In the genomic region with DNA sequence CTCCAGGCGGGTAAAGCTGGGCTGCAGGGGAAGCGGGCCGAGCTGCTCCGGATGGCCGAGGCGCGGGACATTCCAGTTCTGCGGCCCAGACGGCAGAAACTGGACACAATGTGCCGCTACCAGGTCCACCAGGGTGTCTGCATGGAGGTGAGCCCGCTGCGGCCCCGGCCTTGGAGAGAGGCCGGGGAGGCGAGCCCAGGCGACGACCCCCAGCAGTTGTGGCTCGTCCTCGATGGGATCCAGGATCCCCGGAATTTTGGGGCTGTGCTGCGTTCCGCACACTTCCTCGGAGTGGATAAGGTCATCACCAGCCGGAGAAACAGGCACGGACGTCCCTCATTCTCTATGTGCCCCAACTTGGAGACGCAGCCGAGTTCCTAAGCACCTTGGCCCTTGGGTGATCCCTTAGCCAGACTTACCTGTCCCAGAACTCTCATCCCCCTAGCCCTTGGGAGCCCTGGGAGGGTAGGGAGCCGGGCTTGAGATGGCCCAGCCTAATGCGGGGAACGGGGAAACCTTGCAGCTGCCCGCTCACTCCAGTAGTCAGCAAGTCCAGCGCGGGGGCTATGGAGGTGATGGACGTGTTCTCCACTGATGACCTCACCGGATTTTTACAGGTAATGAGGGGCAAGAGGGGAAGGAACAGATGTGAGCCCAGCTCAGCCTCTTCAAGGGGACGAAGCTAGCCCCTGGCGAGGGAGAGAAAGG, we compare ENCODE assay signal across 8 cellular contexts. TPM values are rescaled to one million over a fixed set of nuclear protein-coding genes. Genes with fewer than 3 reads are reported as not detected.
DNase-seq lines count a peak whose midpoint lies in the region; ATAC-seq and TF ChIP-seq lines count a peak whose summit lies in the region.

No MANE protein-coding gene starts in this region.

- peaks cover 27% of the 10 kb centered on the region for H3K4me1 ChIP-seq in CD4-positive, CD25-positive, alpha-beta regulatory T cell (ENCODE audit: control insufficient read depth, insufficient read depth, low read length, poor library complexity, severe bottlenecking)
- peaks cover 18% of the 10 kb centered on the region for H3K4me1 ChIP-seq in HAP-1
- peaks cover 5% of the 10 kb centered on the region for H3K4me1 ChIP-seq in RWPE2 (ENCODE audit: insufficient read depth, poor library complexity, severe bottlenecking)
- peaks cover 9% of the 10 kb centered on the region for H3K4me1 ChIP-seq in ectodermal cell (ENCODE audit: control insufficient read depth, insufficient read depth, low read length)
- H3K4me1 ChIP-seq in mesodermal cell (ENCODE audit: control insufficient read depth, insufficient read depth, low read length, poor library complexity, severe bottlenecking), result peaks cover 13% of the 10 kb centered on the region
- H3K4me1 ChIP-seq in upper lobe of left lung, result peaks cover 18 to 30% (median 22%) of the 10 kb centered on the region in 4 donors

- H3K4me3 ChIP-seq in CD4-positive, CD25-positive, alpha-beta regulatory T cell (ENCODE audit: low read depth, low read length), result peak overlapping the region; percentile 85
- H3K4me3 ChIP-seq in HAP-1 (peak overlapping the region; percentile 89), RWPE2 (ENCODE audit: severe bottlenecking) (peak overlapping the region; percentile 78), ectodermal cell (ENCODE audit: insufficient read depth, low read depth, low read length) (peak overlapping the region; percentile 86), mesodermal cell (ENCODE audit: extremely low read depth, insufficient read depth, low read length, poor library complexity, severe bottlenecking) (peak overlapping the region; percentile 63), upper lobe of left lung (peak overlapping the region; percentile 82 to 100 (median 96))

- in situ Hi-C loops in HAP-1 (cut with MboI; ENCODE audit: low sequenced_read_pairs), result loop anchor here (25.0 kb wide), 2 partner anchors 635 to 760 kb away; no protein-coding TSS in a partner anchor

- no peaks in the 10 kb centered on the region for H3K36me3 Mint-ChIP-seq in CD4-positive, CD25-positive, alpha-beta regulatory T cell

- no peaks in the 10 kb centered on the region for H3K36me3 ChIP-seq in CD4-positive, CD25-positive, alpha-beta regulatory T cell (ENCODE audit: control insufficient read depth, insufficient read depth, low read length)
- H3K36me3 ChIP-seq in HAP-1 (replicated peaks), result peaks cover 9% of the 10 kb centered on the region; the same call in 1 of the 2 replicates
- H3K36me3 ChIP-seq in RWPE2 (ENCODE audit: low read depth), result no peaks in the 10 kb centered on the region
- no peaks in the 10 kb centered on the region for H3K36me3 ChIP-seq in ectodermal cell (ENCODE audit: control insufficient read depth, insufficient read depth, low read length)
- H3K36me3 ChIP-seq in mesodermal cell (ENCODE audit: control insufficient read depth, insufficient read depth, low read length), result peaks cover 10% of the 10 kb centered on the region
- H3K36me3 ChIP-seq in upper lobe of left lung, result no peaks in the 10 kb centered on the region

- peak in 1 of 2 donors; percentile 9 for ATAC-seq in CD4-positive, CD25-positive, alpha-beta regulatory T cell (ENCODE audit: low read depth in 2 of 2)
- ATAC-seq in RWPE2 (ENCODE audit: low read depth) (peak; percentile 20), upper lobe of left lung (ENCODE audit: low FRiP score in 2 of 2) (peak; percentile 0 to 18), GM18858 (IDR thresholded peaks at IDR 0.05; ENCODE audit: unreplicated experiment) (no peak), GM18909 (IDR thresholded peaks at IDR 0.05; ENCODE audit: poor library complexity, unreplicated experiment) (no peak)

- H3K9me3 Mint-ChIP-seq in CD4-positive, CD25-positive, alpha-beta regulatory T cell, result peaks cover 0 to 2% (median 0%) of the 10 kb centered on the region in 7 donors

- no peak for TF ChIP-seq EP300 in upper lobe of left lung (IDR thresholded peaks at IDR 0.05)

- H3K27ac Mint-ChIP-seq in CD4-positive, CD25-positive, alpha-beta regulatory T cell, result peak overlapping the region in 2 of 3 donors; percentile 69 to 97

- H3K4me3 Mint-ChIP-seq in CD4-positive, CD25-positive, alpha-beta regulatory T cell, result peak overlapping the region; percentile 83 to 96 (median 94)

- peak overlapping the region; percentile 77 for H3K27ac ChIP-seq in CD4-positive, CD25-positive, alpha-beta regulatory T cell (ENCODE audit: insufficient read depth, low read length, poor library complexity, severe bottlenecking)
- peak overlapping the region; percentile 42 for H3K27ac ChIP-seq in RWPE2 (ENCODE audit: poor library complexity, severe bottlenecking)
- H3K27ac ChIP-seq in ectodermal cell (ENCODE audit: insufficient read depth, low read depth, low read length, poor library complexity, severe bottlenecking), result no peak overlapping the region
- H3K27ac ChIP-seq in mesodermal cell (ENCODE audit: low read depth, low read length, severe bottlenecking), result peak overlapping the region; percentile 65
- H3K27ac ChIP-seq in upper lobe of left lung, result peak overlapping the region; percentile 77 to 89 (median 85)

- H3K27me3 ChIP-seq in CD4-positive, CD25-positive, alpha-beta regulatory T cell (ENCODE audit: control insufficient read depth, insufficient read depth, low read length), result no peaks in the 10 kb centered on the region
- H3K27me3 ChIP-seq in HAP-1 (ENCODE audit: low read depth) (no peaks in the 10 kb centered on the region), RWPE2 (ENCODE audit: insufficient read depth, poor library complexity, severe bottlenecking) (no peaks in the 10 kb centered on the region), ectodermal cell (ENCODE audit: control insufficient read depth, insufficient read depth, low read length, poor library complexity, severe bottlenecking) (peaks cover 10% of the 10 kb centered on the region), upper lobe of left lung (no peaks in the 10 kb centered on the region)

- TF ChIP-seq POLR2A in upper lobe of left lung (IDR thresholded peaks at IDR 0.05), result no peak

- peak in 1 of 3 donors; percentile 35 for DNase-seq in CD4-positive, CD25-positive, alpha-beta regulatory T cell
- DNase-seq in HAP-1 (ENCODE audit: low spot score in 2 of 2) (peak in 1 of 2 experiments; percentile 30), RWPE2 (ENCODE audit: low spot score) (peak; percentile 61), upper lobe of left lung (no peak)

- H3K27me3 Mint-ChIP-seq in CD4-positive, CD25-positive, alpha-beta regulatory T cell, result no peaks in the 10 kb centered on the region

- WGBS in ectodermal cell, 2 experiments, result 1 to 2% methylated on average over 38 of the region's 38 CpGs
- whole genome bisulfite sequencing in mesodermal cell (ENCODE audit: insufficient coverage in 2 of 2), 2 experiments, result 1 to 2% methylated on average over 33 to 35 of the region's 38 CpGs
- WGBS in upper lobe of left lung, 2 donors, result 4 to 7% methylated on average over 13 to 33 of the region's 38 CpGs

- no peaks in the 10 kb centered on the region for H3K9me3 ChIP-seq in CD4-positive, CD25-positive, alpha-beta regulatory T cell (ENCODE audit: control insufficient read depth in 2 of 2, low read length in 2 of 2)
- H3K9me3 ChIP-seq in HAP-1 (no peaks in the 10 kb centered on the region), RWPE2 (ENCODE audit: severe bottlenecking) (no peaks in the 10 kb centered on the region), ectodermal cell (ENCODE audit: control insufficient read depth, low read length) (no peaks in the 10 kb centered on the region), mesodermal cell (ENCODE audit: control insufficient read depth, low read length) (no peaks in the 10 kb centered on the region), upper lobe of left lung (no peaks in the 10 kb centered on the region)

- TF ChIP-seq CTCF in RWPE2 (IDR thresholded peaks at IDR 0.05; ENCODE audit: poor library complexity, severe bottlenecking), result no peak
- no peak for TF ChIP-seq CTCF in upper lobe of left lung (IDR thresholded peaks at IDR 0.05)

- H3K4me1 Mint-ChIP-seq in CD4-positive, CD25-positive, alpha-beta regulatory T cell, result peaks cover 4 to 48% (median 38%) of the 10 kb centered on the region in 4 donors

RNA-seq across cellular contexts. Expression of gene MRM1, which starts 0.8 kb away (rescaled TPM):
- 3.2 TPM for total RNA-seq in CD4-positive, CD25-positive, alpha-beta regulatory T cell
- polyA plus RNA-seq in CD4-positive, CD25-positive, alpha-beta regulatory T cell, result 1 to 10 TPM; 5.6 to 8.0 (median 7.4) TPM
- polyA plus RNA-seq in ectodermal cell (2013, experiment 1 of 4), result 2.4 TPM
- polyA plus RNA-seq in ectodermal cell (2013, experiment 2 of 4), result 2.3 TPM
- 2.4 TPM for polyA plus RNA-seq in ectodermal cell (2013, experiment 3 of 4)
- 2.1 TPM for polyA plus RNA-seq in ectodermal cell (2013, experiment 4 of 4)
- 2.0 TPM for polyA plus RNA-seq in mesodermal cell (2013, experiment 1 of 2)
- 1.1 TPM for polyA plus RNA-seq in mesodermal cell (2013, experiment 2 of 2)
- 1 to 10 TPM; 3.1 to 9.4 (median 8.1) TPM for total RNA-seq in upper lobe of left lung

RNA-seq across cellular contexts. Expression of gene DHRS11, which starts 10.5 kb away (rescaled TPM):
- total RNA-seq in CD4-positive, CD25-positive, alpha-beta regulatory T cell, result 4.7 TPM
- 1 to 10 TPM; 3.3 to 5.5 (median 4.7) TPM for polyA plus RNA-seq in CD4-positive, CD25-positive, alpha-beta regulatory T cell
- 32.5 TPM for polyA plus RNA-seq in ectodermal cell (2013, experiment 1 of 4)
- polyA plus RNA-seq in ectodermal cell (2013, experiment 2 of 4), result 27.0 TPM
- polyA plus RNA-seq in ectodermal cell (2013, experiment 3 of 4), result 24.3 TPM
- 26.6 TPM for polyA plus RNA-seq in ectodermal cell (2013, experiment 4 of 4)
- polyA plus RNA-seq in mesodermal cell (2013, experiment 1 of 2), result 11.3 TPM
- polyA plus RNA-seq in mesodermal cell (2013, experiment 2 of 2), result 7.2 TPM
- total RNA-seq in upper lobe of left lung, result 1 to 10 TPM; 3.6 to 7.5 (median 4.9) TPM

RNA-seq across cellular contexts. Expression of gene GGNBP2, which starts 57.5 kb away (rescaled TPM):
- 144 TPM for total RNA-seq in CD4-positive, CD25-positive, alpha-beta regulatory T cell
- polyA plus RNA-seq in CD4-positive, CD25-positive, alpha-beta regulatory T cell, result 10 to 100 TPM; 45.9 to 60.0 (median 53.0) TPM
- polyA plus RNA-seq in ectodermal cell (2013, experiment 1 of 4), result 62.0 TPM
- 65.5 TPM for polyA plus RNA-seq in ectodermal cell (2013, experiment 2 of 4)
- 50.3 TPM for polyA plus RNA-seq in ectodermal cell (2013, experiment 3 of 4)
- polyA plus RNA-seq in ectodermal cell (2013, experiment 4 of 4), result 60.0 TPM
- polyA plus RNA-seq in mesodermal cell (2013, experiment 1 of 2), result 73.7 TPM
- polyA plus RNA-seq in mesodermal cell (2013, experiment 2 of 2), result 77.7 TPM
- 100 to 1,000 TPM in 1 of 6 donors, 10 to 100 TPM in 5; 36.8 to 101 (median 70.0) TPM for total RNA-seq in upper lobe of left lung

Comparison
In these comparisons a context has a peak if more than half of its experiments do, and no peak if none do; other contexts are left out.
1. ATAC-seq: peak in RWPE2 (single experiment) and upper lobe of left lung (2 of 2); none in GM18858 (single experiment) and GM18909 (single experiment).
2. Peak in every context shown above with its lines, with median percentiles within 50 percentile points of each other: H3K4me3 ChIP-seq.